Comparison of ENCODE assay signal across 29 cellular contexts in genomic region chr2:186699742-186700141, GRCh38.
"Had no signal": no experiment of that assay in that cellular context is flagged by ENCODE, and none has a peak within 500 bp of the region (broad histone marks: within the 10 kb centered on the region; RNA-seq: fewer than 3 reads in every experiment).

No MANE protein-coding gene starts in this region.

- H3K9me3 ChIP-seq: SJCRH30 had no signal

- H3K27ac ChIP-seq: cardiac muscle cell, SJCRH30, SK-N-MC, WERI-Rb-1 had no signal

- H3K36me3 ChIP-seq: cardiac muscle cell, SJCRH30, WERI-Rb-1 had no signal

- ATAC-seq: activated CD8-positive, alpha-beta memory T cell treated with anti-CD3 and anti-CD28 coated beads, Interleukin-2, amount 10 ng/mL, durations not matched to agents 7 days and 5 days; activated naive CD8-positive, alpha-beta T cell treated with anti-CD3 and anti-CD28 coated beads, Interleukin-2, amount 50 U/mL, for 24 hours had no signal

- H3K4me3 ChIP-seq: cardiac muscle cell, SJCRH30, SK-N-MC had no signal

- H3K27me3 ChIP-seq: SJCRH30 had no signal

- DNase-seq: activated CD4-positive, alpha-beta memory T cell treated with anti-CD3 and anti-CD28 coated beads, Interleukin-2, amount 10 ng/mL, durations not matched to agents 7 days and 5 days; activated CD4-positive, alpha-beta T cell treated with anti-CD3 and anti-CD28 coated beads for 1 hour; activated CD4-positive, alpha-beta T cell treated with anti-CD3 and anti-CD28 coated beads for 48 hours; activated CD4-positive, CD25-positive, alpha-beta regulatory T cell; activated CD8-positive, alpha-beta memory T cell treated with anti-CD3 and anti-CD28 coated beads for 24 hours; activated CD8-positive, alpha-beta memory T cell treated with anti-CD3 and anti-CD28 coated beads, Interleukin-2, amount 10 ng/mL, durations not matched to agents 7 days and 5 days; activated CD8-positive, alpha-beta memory T cell treated with anti-CD3 and anti-CD28 coated beads, Interleukin-2, amount 50 U/mL, for 48 hours; activated effector memory CD4-positive, alpha-beta T cell treated with Interleukin-2 at 50 U/mL for 16 hours; activated naive CD4-positive, alpha-beta T cell treated with anti-CD3 and anti-CD28 coated beads, Interleukin-2, amount 10 ng/mL, durations not matched to agents 7 days and 5 days; activated naive CD8-positive, alpha-beta T cell treated with anti-CD3 and anti-CD28 coated beads, Interleukin-2, amount 50 U/mL, for 24 hours; activated T-cell treated with anti-CD3 and anti-CD28 coated beads, Interleukin-2, amount 50 U/mL, for 48 hours; anterior cingulate cortex; KBM-7; NCI-H1105; NCI-H1417 treated with DMSO at 0.1 percent for 48 hours; NCI-H1930; NCI-H2081 treated with DMSO at 0.1 percent for 48 hours; NCI-H226; NCI-H510A; NCI-H526; NCI-H748 treated with DMSO at 0.1 percent for 48 hours; NK-92 treated with Interleukin-12 subunit alpha and Interleukin-12 subunit beta, amount 100 ng/mL, for 24 hours; OCI-M1; Right ventricle myocardium superior; SJCRH30; T1000; WERI-Rb-1 had no signal
